ENCODE assay signal across 17 cellular contexts in the genomic region with DNA sequence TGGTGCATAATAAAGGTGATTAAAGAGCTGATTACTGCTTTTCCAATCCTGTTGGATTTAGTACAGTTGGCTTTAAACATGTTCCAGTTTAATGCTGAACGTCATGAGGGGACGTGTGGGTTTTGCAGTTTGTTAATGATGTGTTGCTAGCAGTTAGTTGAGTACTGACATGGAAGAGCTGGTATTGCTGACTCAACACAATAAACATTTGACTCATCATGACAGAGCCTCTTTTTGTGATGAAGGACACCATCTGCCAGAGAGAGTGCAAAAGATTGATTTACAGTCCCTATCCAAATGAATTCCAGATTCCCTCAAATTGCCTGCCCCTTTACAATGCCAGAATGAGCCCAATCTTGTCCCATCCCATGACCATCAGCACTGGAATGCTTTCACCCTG.
DNase-seq lines count a peak whose midpoint lies in the region; ATAC-seq and TF ChIP-seq lines count a peak whose summit lies in the region.
"Had no signal": no experiment of that assay in that cellular context is flagged by ENCODE, and none has a peak within 500 bp of the region (broad histone marks: within the 10 kb centered on the region; RNA-seq: fewer than 3 reads in every experiment).

No MANE protein-coding gene starts in this region.

- no peak for TF ChIP-seq RAD21 in IMR-90 (IDR thresholded peaks at IDR 0.05; ENCODE audit: low read length)

- no peak overlapping the region for H2AK9ac ChIP-seq in IMR-90 (replicated peaks; ENCODE audit: low read depth, low read length, poor library complexity)

- DNase-seq in Caki2 (ENCODE audit: low read depth) (peak; percentile 51), IMR-90 (peak; percentile 78), epithelial cell of esophagus (ENCODE audit: low read depth) (peak; percentile 78), myocyte (ENCODE audit: low read depth) (peak; percentile 77), WERI-Rb-1 (no peak), cerebellar nuclear complex (lab: John Stamatoyannopoulos, UW) (no peak)
- DNase-seq in activated T-helper 2 cell treated with anti-CD3 and anti-CD28 coated beads, Interferon-gamma antibody, Interleukin-2, Interleukin-4, amounts not matched to agents 10 μg/mL and 5 μg/mL and 100 μg/mL, durations not matched to agents 14 hours and 24 hours and 36 hours (ENCODE audit: low spot score) = no peak
- DNase-seq: activated CD8-positive, alpha-beta memory T cell treated with anti-CD3 and anti-CD28 coated beads, Interleukin-2, amount 10 ng/mL, durations not matched to agents 7 days and 5 days; activated gamma-delta T cell; C1 segment of cervical spinal cord; NCI-H2029; NCI-H524 treated with DMSO at 0.1 percent for 48 hours; nephron progenitor cell; stimulated activated CD4-positive, alpha-beta T cell treated with anti-CD3 and anti-CD28 coated beads, Interleukin-12 subunit alpha, Interleukin-12 subunit beta, amount 100 ng/mL, for 4 hours had no signal

- no peaks in the 10 kb centered on the region for H4K20me1 ChIP-seq in IMR-90 (ENCODE audit: insufficient read depth, low read length)

- H3K9me3 Mint-ChIP-seq in activated T-helper 2 cell treated with anti-CD3 and anti-CD28 coated beads, Interferon-gamma antibody, Interleukin-2, Interleukin-4, amounts not matched to agents 10 μg/mL and 5 μg/mL and 100 μg/mL, durations not matched to agents 14 hours and 24 hours and 36 hours = peaks cover 15% of the 10 kb centered on the region

- H3K79me1 ChIP-seq in IMR-90 (ENCODE audit: low read depth in 1 of 2, low read length in 2 of 2) = no peaks in the 10 kb centered on the region

- H3K36me3 ChIP-seq in IMR-90 (ENCODE audit: control insufficient read depth, insufficient read depth, low read length) (no peaks in the 10 kb centered on the region), WERI-Rb-1 (no peaks in the 10 kb centered on the region)
- H3K36me3 ChIP-seq: prostate gland, SJSA1 had no signal

- BruUV-seq in IMR-90 (replicated peaks; lab: Mats Ljungman, UMichigan) = no TSS peak

- no peaks in the 10 kb centered on the region for H3K27me3 ChIP-seq in IMR-90 (ENCODE audit: control insufficient read depth, insufficient read depth, low read length)
- H3K27me3 ChIP-seq in WERI-Rb-1 (ENCODE audit: insufficient read depth, low read depth, severe bottlenecking) = no peaks in the 10 kb centered on the region
- H3K27me3 ChIP-seq: SJSA1 had no signal

- no peaks in the 10 kb centered on the region for H3K4me1 Mint-ChIP-seq in activated T-helper 2 cell treated with anti-CD3 and anti-CD28 coated beads, Interferon-gamma antibody, Interleukin-2, Interleukin-4, amounts not matched to agents 10 μg/mL and 5 μg/mL and 100 μg/mL, durations not matched to agents 14 hours and 24 hours and 36 hours (ENCODE audit: low read depth)
- H3K4me1 Mint-ChIP-seq: activated CD8-positive, alpha-beta memory T cell treated with anti-CD3 and anti-CD28 coated beads, Interleukin-2, amount 10 ng/mL, durations not matched to agents 7 days and 5 days; memory B cell had no signal

- H3K56ac ChIP-seq in IMR-90 (ENCODE audit: extremely low read depth, insufficient read depth, low read length) = no peak overlapping the region

- H4K8ac ChIP-seq in IMR-90 (ENCODE audit: low read depth in 2 of 2, low read length in 2 of 2) = no peak overlapping the region; a peak in 1 of 4 replicates

- H3K14ac ChIP-seq in IMR-90 (replicated peaks; ENCODE audit: low read depth, low read length) = no peak overlapping the region

- no peak overlapping the region for H3K27ac Mint-ChIP-seq in activated T-helper 2 cell treated with anti-CD3 and anti-CD28 coated beads, Interferon-gamma antibody, Interleukin-2, Interleukin-4, amounts not matched to agents 10 μg/mL and 5 μg/mL and 100 μg/mL, durations not matched to agents 14 hours and 24 hours and 36 hours
- H3K27ac Mint-ChIP-seq: activated CD8-positive, alpha-beta memory T cell treated with anti-CD3 and anti-CD28 coated beads, Interleukin-2, amount 10 ng/mL, durations not matched to agents 7 days and 5 days; memory B cell; nephron progenitor cell had no signal

- H3K9me1 ChIP-seq in IMR-90 (ENCODE audit: insufficient read depth, low read length) = no peaks in the 10 kb centered on the region

- H3K9ac ChIP-seq in IMR-90 (ENCODE audit: low read depth, low read length) = no peak overlapping the region

- H3K4me3 ChIP-seq in IMR-90 (ENCODE audit: insufficient read depth, low read depth, low read length) (no peak overlapping the region), epithelial cell of esophagus (ENCODE audit: low read length) (no peak overlapping the region), WERI-Rb-1 (ENCODE audit: low read depth, low read length) (no peak overlapping the region)
- H3K4me3 ChIP-seq: prostate gland, SJSA1 had no signal

- H4K5ac ChIP-seq in IMR-90 (ENCODE audit: low read depth, low read length) = no peak overlapping the region

- H3K4me2 ChIP-seq in IMR-90 (ENCODE audit: low read depth, low read length) = no peak overlapping the region

- H2BK20ac ChIP-seq in IMR-90 (ENCODE audit: low read depth, low read length) = peak overlapping the region; percentile 23; the same call in 1 of the 2 replicates

- H3K4me1 ChIP-seq in IMR-90 (ENCODE audit: control insufficient read depth, insufficient read depth, low read length) = peaks cover 6% of the 10 kb centered on the region; the same call in 1 of the 2 replicates
- H3K4me1 ChIP-seq: prostate gland, SJSA1 had no signal

- no peak overlapping the region for H2BK5ac ChIP-seq in IMR-90 (ENCODE audit: low read depth, low read length, poor library complexity, severe bottlenecking)

- H2AFZ ChIP-seq in IMR-90 (replicated peaks; ENCODE audit: low read length, poor library complexity) = no peak overlapping the region

- H3K27me3 Mint-ChIP-seq in activated T-helper 2 cell treated with anti-CD3 and anti-CD28 coated beads, Interferon-gamma antibody, Interleukin-2, Interleukin-4, amounts not matched to agents 10 μg/mL and 5 μg/mL and 100 μg/mL, durations not matched to agents 14 hours and 24 hours and 36 hours (ENCODE audit: low read depth) = no peaks in the 10 kb centered on the region
- H3K27me3 Mint-ChIP-seq: activated CD8-positive, alpha-beta memory T cell treated with anti-CD3 and anti-CD28 coated beads, Interleukin-2, amount 10 ng/mL, durations not matched to agents 7 days and 5 days; memory B cell had no signal

- intact Hi-C loops in IMR-90 (cut with micrococcal nuclease) = no loop called here
- intact Hi-C loops in activated T-helper 2 cell treated with anti-CD3 and anti-CD28 coated beads, Interferon-gamma antibody, Interleukin-2, Interleukin-4, amounts not matched to agents 10 μg/mL and 5 μg/mL and 100 μg/mL, durations not matched to agents 14 hours and 24 hours and 36 hours (cut with micrococcal nuclease) = no loop called here

- H2BK120ac ChIP-seq in IMR-90 (ENCODE audit: low read depth, low read length) = peak overlapping the region; percentile 28; the same call in 1 of the 2 replicates

- peak overlapping the region; percentile 58; the same call in 1 of the 2 replicates for H3K4ac ChIP-seq in IMR-90 (ENCODE audit: low read depth, low read length)

- no peak overlapping the region for H3K23ac ChIP-seq in IMR-90 (ENCODE audit: low read depth, low read length)

- CTCF ChIA-PET in IMR-90 (lab: Yijun Ruan, JAX) = no interaction called here

- TF ChIP-seq CTCF in IMR-90 (conservative IDR thresholded peaks at IDR 0.05; ENCODE audit: low read depth, low read length) = no peak
- no peak for TF ChIP-seq CTCF in epithelial cell of esophagus (IDR thresholded peaks at IDR 0.05; ENCODE audit: insufficient read depth, low read depth, low read length, missing control alignments)
- no peak for TF ChIP-seq CTCF in WERI-Rb-1 (IDR thresholded peaks at IDR 0.05; ENCODE audit: low read depth, low read length)

- in situ Hi-C loops in Caki2 (cut with HindIII; ENCODE audit: low pct_unique_long_range_greater_than_20kb, low sequenced_read_pairs) = no loop called here
- in situ Hi-C loops in IMR-90 (cut with MboI; ENCODE audit: low sequenced_read_pairs) = no loop called here

- WGBS in IMR-90 (ENCODE audit: extremely low coverage in 2 of 2, insufficient read length in 1 of 2), 2 experiments = no CpG with 5 or more reads among the region's 2 CpGs

- H3K4me3 Mint-ChIP-seq in activated T-helper 2 cell treated with anti-CD3 and anti-CD28 coated beads, Interferon-gamma antibody, Interleukin-2, Interleukin-4, amounts not matched to agents 10 μg/mL and 5 μg/mL and 100 μg/mL, durations not matched to agents 14 hours and 24 hours and 36 hours (ENCODE audit: low read depth) = no peak overlapping the region
- H3K4me3 Mint-ChIP-seq: activated CD8-positive, alpha-beta memory T cell treated with anti-CD3 and anti-CD28 coated beads, Interleukin-2, amount 10 ng/mL, durations not matched to agents 7 days and 5 days; memory B cell; nephron progenitor cell had no signal

- H2BK15ac ChIP-seq in IMR-90 (ENCODE audit: low read depth, low read length) = no peak overlapping the region

- no peak overlapping the region for H2AK5ac ChIP-seq in IMR-90 (ENCODE audit: low read depth, low read length)

- H3K36me3 Mint-ChIP-seq in activated T-helper 2 cell treated with anti-CD3 and anti-CD28 coated beads, Interferon-gamma antibody, Interleukin-2, Interleukin-4, amounts not matched to agents 10 μg/mL and 5 μg/mL and 100 μg/mL, durations not matched to agents 14 hours and 24 hours and 36 hours (ENCODE audit: low read depth) = no peaks in the 10 kb centered on the region
- H3K36me3 Mint-ChIP-seq: activated CD8-positive, alpha-beta memory T cell treated with anti-CD3 and anti-CD28 coated beads, Interleukin-2, amount 10 ng/mL, durations not matched to agents 7 days and 5 days; memory B cell had no signal

- dilution Hi-C loops in IMR-90 (cut with HindIII; ENCODE audit: low sequenced_read_pairs, unreplicated experiment) = no loop called here

- no peak for TF ChIP-seq POLR2A in IMR-90 (IDR thresholded peaks at IDR 0.05; ENCODE audit: low read depth, low read length)

- ATAC-seq in IMR-90 (ENCODE audit: low read depth) = peak; percentile 29
- ATAC-seq: activated CD8-positive, alpha-beta memory T cell treated with anti-CD3 and anti-CD28 coated beads, Interleukin-2, amount 10 ng/mL, durations not matched to agents 7 days and 5 days had no signal

- peaks cover 2% of the 10 kb centered on the region; the same call in 1 of the 2 replicates for H3K9me3 ChIP-seq in IMR-90 (ENCODE audit: control insufficient read depth, insufficient read depth, low read length)
- no peaks in the 10 kb centered on the region for H3K9me3 ChIP-seq in WERI-Rb-1 (ENCODE audit: severe bottlenecking)
- H3K9me3 ChIP-seq: prostate gland, SJSA1 had no signal

- H3K27ac ChIP-seq in IMR-90 (ENCODE audit: insufficient read depth, low read length) (no peak overlapping the region), WERI-Rb-1 (no peak overlapping the region)
- H3K27ac ChIP-seq: prostate gland, SJSA1 had no signal

- no peak overlapping the region for H3K18ac ChIP-seq in IMR-90 (ENCODE audit: low read depth, low read length)

- H4K91ac ChIP-seq in IMR-90 (ENCODE audit: insufficient read depth, low read depth, low read length) = no peak overlapping the region

- POLR2A ChIA-PET in IMR-90 (lab: Charles Lee; ENCODE audit: unreplicated experiment) = no interaction called here

TF ChIP-seq in IMR-90, 13 proteins besides CTCF, POLR2A, EP300 and RAD21 (continues in another document):
- TF ChIP-seq MAFK (IDR thresholded peaks at IDR 0.05; ENCODE audit: low read depth, low read length) (peak; percentile 99), RCOR1 (IDR thresholded peaks at IDR 0.05; ENCODE audit: insufficient replicate concordance, low read length) (no peak), NFE2L2 (IDR thresholded peaks at IDR 0.05; ENCODE audit: low read depth, low read length) (peak; percentile 63; the same call in 1 of the 2 replicates)

Comparison
In these comparisons a context has a peak if more than half of its experiments do, and no peak if none do; other contexts are left out.
1. DNase-seq: peak in Caki2 (single experiment), IMR-90 (single experiment), epithelial cell of esophagus (single experiment) and myocyte (single experiment); none in WERI-Rb-1 (single experiment), cerebellar nuclear complex (0 of 2) and activated T-helper 2 cell treated with anti-CD3 and anti-CD28 coated beads, Interferon-gamma antibody, Interleukin-2, Interleukin-4, amounts not matched to agents 10 μg/mL and 5 μg/mL and 100 μg/mL, durations not matched to agents 14 hours and 24 hours and 36 hours (single experiment).